ENCODE assay signal across 25 cellular contexts in the genomic region with DNA sequence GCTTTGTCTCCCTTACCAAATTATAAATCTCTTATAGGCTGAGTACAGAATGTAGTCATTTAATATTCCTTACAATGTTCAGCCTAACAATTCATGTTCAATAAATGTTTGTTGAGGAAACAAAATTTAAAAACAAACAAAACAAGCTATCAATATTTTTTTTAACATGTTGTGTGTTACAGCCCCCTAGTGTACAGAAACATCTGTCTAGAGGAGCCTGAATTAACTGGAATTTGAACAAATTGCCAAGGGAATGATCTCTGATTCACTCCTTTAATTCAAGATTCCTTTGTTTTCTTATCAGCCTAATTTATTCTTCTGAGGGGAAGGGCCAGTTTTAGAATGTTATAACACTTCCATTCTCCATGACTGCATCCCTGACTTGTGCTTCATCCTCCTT.
DNase-seq lines count a peak whose midpoint lies in the region; ATAC-seq and TF ChIP-seq lines count a peak whose summit lies in the region.
"Had no signal": no experiment of that assay in that cellular context is flagged by ENCODE, and none has a peak within 500 bp of the region (broad histone marks: within the 10 kb centered on the region; RNA-seq: fewer than 3 reads in every experiment).

No MANE protein-coding gene starts in this region.

- H3K9me3 Mint-ChIP-seq in CD14-positive monocyte, result peaks cover 0 to 1% (median 0%) of the 10 kb centered on the region in 7 donors
- no peaks in the 10 kb centered on the region for H3K9me3 Mint-ChIP-seq in activated CD4-positive, alpha-beta T cell treated with anti-CD3 and anti-CD28 coated beads, Interleukin-2, amount 10 ng/mL, durations not matched to agents 7 days and 5 days
- H3K9me3 Mint-ChIP-seq: CD4-positive, alpha-beta memory T cell had no signal

- H3F3A ChIP-seq in SK-N-SH (replicated peaks; ENCODE audit: insufficient read depth), result no peaks in the 10 kb centered on the region

- no peaks in the 10 kb centered on the region for H3K9me3 ChIP-seq in SK-N-SH
- H3K9me3 ChIP-seq: left ventricle myocardium inferior, MG63, spleen, stomach, transverse colon had no signal

- peak; percentile 18 for ATAC-seq in foreskin keratinocyte
- no peak for ATAC-seq in HG02763 (IDR thresholded peaks at IDR 0.05; ENCODE audit: unreplicated experiment)
- ATAC-seq: Panc1 had no signal

- in situ Hi-C loops in brain microvascular endothelial cell (cut with HindIII; ENCODE audit: low pct_ligation_motif_present, low sequenced_read_pairs), result no loop called here

- H3K27ac Mint-ChIP-seq in CD14-positive monocyte, result no peak overlapping the region
- H3K27ac Mint-ChIP-seq in activated CD4-positive, alpha-beta T cell treated with anti-CD3 and anti-CD28 coated beads, Interleukin-2, amount 10 ng/mL, durations not matched to agents 7 days and 5 days, result no peak overlapping the region
- H3K27ac Mint-ChIP-seq: CD4-positive, alpha-beta memory T cell had no signal

- H3K4me1 ChIP-seq in foreskin keratinocyte (peaks cover 5% of the 10 kb centered on the region), SK-N-SH (ENCODE audit: control insufficient read depth in 1 of 2, insufficient read depth in 2 of 2, low read depth in 1 of 2, low read length in 1 of 2) (no peaks in the 10 kb centered on the region)
- H3K4me1 ChIP-seq: left ventricle myocardium inferior, spleen, stomach, transverse colon had no signal

- no peak for TF ChIP-seq EP300 in SK-N-SH (IDR thresholded peaks at IDR 0.05; ENCODE audit: borderline replicate concordance in 1 of 2, low read depth in 1 of 2, low read length in 1 of 2)

- no peak overlapping the region for H3K4me2 ChIP-seq in SK-N-SH

- no peak for TF ChIP-seq RAD21 in SK-N-SH (IDR thresholded peaks at IDR 0.05; ENCODE audit: low read length)

- peaks cover 0 to 4% (median 0%) of the 10 kb centered on the region in 3 donors for H3K27me3 Mint-ChIP-seq in CD14-positive monocyte (ENCODE audit: low read depth in 3 of 3)
- no peaks in the 10 kb centered on the region for H3K27me3 Mint-ChIP-seq in activated CD4-positive, alpha-beta T cell treated with anti-CD3 and anti-CD28 coated beads, Interleukin-2, amount 10 ng/mL, durations not matched to agents 7 days and 5 days

- TF ChIP-seq CTCF in C4-2B (conservative IDR thresholded peaks at IDR 0.05) (peak; percentile 25), brain microvascular endothelial cell (IDR thresholded peaks at IDR 0.05; ENCODE audit: low read depth, low read length, missing control alignments) (peak; percentile 11), foreskin keratinocyte (conservative IDR thresholded peaks at IDR 0.05) (peak; percentile 69), SK-N-SH (IDR thresholded peaks at IDR 0.05) (no peak), CD14-positive monocyte (IDR thresholded peaks at IDR 0.05) (no peak)

- no peaks in the 10 kb centered on the region for H3K36me3 ChIP-seq in brain microvascular endothelial cell (replicated peaks)
- H3K36me3 ChIP-seq in SK-N-SH (replicated peaks in 1 of 2; ENCODE audit: control insufficient read depth in 1 of 2, insufficient read depth in 2 of 2, low read length in 1 of 2), result no peaks in the 10 kb centered on the region
- H3K36me3 ChIP-seq: left ventricle myocardium inferior, MG63, spleen, stomach, transverse colon had no signal

- no peaks in the 10 kb centered on the region for H3K27me3 ChIP-seq in brain microvascular endothelial cell (replicated peaks)
- H3K27me3 ChIP-seq in foreskin keratinocyte, result no peaks in the 10 kb centered on the region
- no peaks in the 10 kb centered on the region for H3K27me3 ChIP-seq in SK-N-SH (ENCODE audit: insufficient read depth)
- H3K27me3 ChIP-seq: spleen, stomach, transverse colon had no signal

- no peak overlapping the region for H3K4me3 Mint-ChIP-seq in CD14-positive monocyte
- H3K4me3 Mint-ChIP-seq in activated CD4-positive, alpha-beta T cell treated with anti-CD3 and anti-CD28 coated beads, Interleukin-2, amount 10 ng/mL, durations not matched to agents 7 days and 5 days, result no peak overlapping the region
- H3K4me3 Mint-ChIP-seq: CD4-positive, alpha-beta memory T cell had no signal

- no peak overlapping the region for H3K4me3 ChIP-seq in brain microvascular endothelial cell (ENCODE audit: low read depth, low read length)
- H3K4me3 ChIP-seq in SK-N-SH (ENCODE audit: low read depth in 2 of 2, low read length in 1 of 2), result no peak overlapping the region
- H3K4me3 ChIP-seq: left ventricle myocardium inferior, MG63, SK-N-MC, spleen, stomach, transverse colon had no signal

- DNase-seq in HPDE6-E6E7 (ENCODE audit: extremely low spot score) (peak; percentile 9), brain microvascular endothelial cell (no peak), foreskin keratinocyte (peak in 1 of 2 donors; percentile 19), SK-N-SH (no peak), CD14-positive monocyte (ENCODE audit: low spot score) (no peak)
- DNase-seq in activated CD4-positive, alpha-beta T cell treated with anti-CD3 and anti-CD28 coated beads, Interleukin-2, amount 10 ng/mL, durations not matched to agents 7 days and 5 days, result no peak
- DNase-seq: activated CD4-positive, CD25-positive, alpha-beta regulatory T cell; activated naive CD4-positive, alpha-beta T cell treated with anti-CD3 and anti-CD28 coated beads, Interleukin-2, amount 50 U/mL, for 16 hours; activated T-cell treated with anti-CD3 and anti-CD28 coated beads, Interleukin-2, amount 50 U/mL, for 48 hours; aorta; CD4-positive, alpha-beta memory T cell; DMS79 treated with DMSO at 0.1 percent for 48 hours; effector CD8-positive, alpha-beta T cell; left ventricle myocardium inferior; MG63; NCI-H146; NCI-H774; spleen; stomach; transverse colon had no signal

- H3K79me2 ChIP-seq in SK-N-SH (ENCODE audit: insufficient read depth), result no peaks in the 10 kb centered on the region

- no peaks in the 10 kb centered on the region for H4K20me1 ChIP-seq in SK-N-SH (ENCODE audit: insufficient read depth)

- POLR2A ChIA-PET in SK-N-SH (lab: Yijun Ruan, JAX), result no interaction called here
- POLR2A ChIA-PET in activated CD4-positive, alpha-beta T cell treated with anti-CD3 and anti-CD28 coated beads, Interleukin-2, amount 10 ng/mL, durations not matched to agents 7 days and 5 days (lab: Charles Lee), result no interaction called here

- no peaks in the 10 kb centered on the region for H3K9me2 ChIP-seq in SK-N-SH

- intact Hi-C loops in CD14-positive monocyte (cut with micrococcal nuclease), result no loop called here

- H3K27ac ChIP-seq in C4-2B (no peak overlapping the region), brain microvascular endothelial cell (no peak overlapping the region), foreskin keratinocyte (no peak overlapping the region), SK-N-SH (ENCODE audit: low read depth in 2 of 2, low read length in 1 of 2) (no peak overlapping the region)
- H3K27ac ChIP-seq: HL-60, left ventricle myocardium inferior, SK-N-MC, spleen, stomach, transverse colon had no signal

- H2AFZ ChIP-seq in SK-N-SH (ENCODE audit: low read depth), result no peak overlapping the region

- peaks cover 1% of the 10 kb centered on the region for H3K4me1 Mint-ChIP-seq in CD14-positive monocyte
- H3K4me1 Mint-ChIP-seq in activated CD4-positive, alpha-beta T cell treated with anti-CD3 and anti-CD28 coated beads, Interleukin-2, amount 10 ng/mL, durations not matched to agents 7 days and 5 days, result peaks cover 4% of the 10 kb centered on the region

- CTCF ChIA-PET in SK-N-SH (lab: Yijun Ruan, JAX), result no interaction called here
- CTCF ChIA-PET in activated CD4-positive, alpha-beta T cell treated with anti-CD3 and anti-CD28 coated beads, Interleukin-2, amount 10 ng/mL, durations not matched to agents 7 days and 5 days (lab: Charles Lee), result no interaction called here

- no peak overlapping the region for H3K9ac ChIP-seq in SK-N-SH

- H3K36me3 Mint-ChIP-seq in CD14-positive monocyte, result no peaks in the 10 kb centered on the region
- no peaks in the 10 kb centered on the region for H3K36me3 Mint-ChIP-seq in activated CD4-positive, alpha-beta T cell treated with anti-CD3 and anti-CD28 coated beads, Interleukin-2, amount 10 ng/mL, durations not matched to agents 7 days and 5 days (ENCODE audit: low read depth)
- H3K36me3 Mint-ChIP-seq: CD4-positive, alpha-beta memory T cell had no signal

TF ChIP-seq in SK-N-SH, 30 proteins besides CTCF, POLR2A, EP300 and RAD21 (continues in another document):
- TF ChIP-seq, protein P1, sequence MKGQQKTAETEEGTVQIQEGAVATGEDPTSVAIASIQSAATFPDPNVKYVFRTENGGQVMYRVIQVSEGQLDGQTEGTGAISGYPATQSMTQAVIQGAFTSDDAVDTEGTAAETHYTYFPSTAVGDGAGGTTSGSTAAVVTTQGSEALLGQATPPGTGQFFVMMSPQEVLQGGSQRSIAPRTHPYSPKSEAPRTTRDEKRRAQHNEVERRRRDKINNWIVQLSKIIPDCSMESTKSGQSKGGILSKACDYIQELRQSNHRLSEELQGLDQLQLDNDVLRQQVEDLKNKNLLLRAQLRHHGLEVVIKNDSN (IDR thresholded peaks at IDR 0.05; ENCODE audit: borderline replicate concordance, low read depth), result no peak
- TF ChIP-seq GATA2 (CRISPR knock-in tag; IDR thresholded peaks at IDR 0.05), result no peak
- TF ChIP-seq EZH2phosphoT487 (IDR thresholded peaks at IDR 0.05; ENCODE audit: borderline replicate concordance, low read depth), result no peak
- TF ChIP-seq JUND (IDR thresholded peaks at IDR 0.05), result no peak
- TF ChIP-seq, protein P2, sequence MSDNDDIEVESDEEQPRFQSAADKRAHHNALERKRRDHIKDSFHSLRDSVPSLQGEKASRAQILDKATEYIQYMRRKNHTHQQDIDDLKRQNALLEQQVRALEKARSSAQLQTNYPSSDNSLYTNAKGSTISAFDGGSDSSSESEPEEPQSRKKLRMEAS (IDR thresholded peaks at IDR 0.05; ENCODE audit: low read depth), result no peak
- no peak for TF ChIP-seq TCF12 (IDR thresholded peaks at IDR 0.05)
- TF ChIP-seq FOXM1 (IDR thresholded peaks at IDR 0.05; ENCODE audit: low read depth), result no peak
- TF ChIP-seq, protein P3, sequence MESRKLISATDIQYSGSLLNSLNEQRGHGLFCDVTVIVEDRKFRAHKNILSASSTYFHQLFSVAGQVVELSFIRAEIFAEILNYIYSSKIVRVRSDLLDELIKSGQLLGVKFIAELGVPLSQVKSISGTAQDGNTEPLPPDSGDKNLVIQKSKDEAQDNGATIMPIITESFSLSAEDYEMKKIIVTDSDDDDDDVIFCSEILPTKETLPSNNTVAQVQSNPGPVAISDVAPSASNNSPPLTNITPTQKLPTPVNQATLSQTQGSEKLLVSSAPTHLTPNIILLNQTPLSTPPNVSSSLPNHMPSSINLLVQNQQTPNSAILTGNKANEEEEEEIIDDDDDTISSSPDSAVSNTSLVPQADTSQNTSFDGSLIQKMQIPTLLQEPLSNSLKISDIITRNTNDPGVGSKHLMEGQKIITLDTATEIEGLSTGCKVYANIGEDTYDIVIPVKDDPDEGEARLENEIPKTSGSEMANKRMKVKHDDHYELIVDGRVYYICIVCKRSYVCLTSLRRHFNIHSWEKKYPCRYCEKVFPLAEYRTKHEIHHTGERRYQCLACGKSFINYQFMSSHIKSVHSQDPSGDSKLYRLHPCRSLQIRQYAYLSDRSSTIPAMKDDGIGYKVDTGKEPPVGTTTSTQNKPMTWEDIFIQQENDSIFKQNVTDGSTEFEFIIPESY (IDR thresholded peaks at IDR 0.05; ENCODE audit: borderline replicate concordance, low read depth), result no peak
- no peak for TF ChIP-seq CHD2 (IDR thresholded peaks at IDR 0.05; ENCODE audit: low read length, partially characterized antibody)
- no peak for TF ChIP-seq POLR2AphosphoS5 (IDR thresholded peaks at IDR 0.05; ENCODE audit: low read depth, low read length)

Comparison
In these comparisons a context has a peak if more than half of its experiments do, and no peak if none do; other contexts are left out.
1. CTCF ChIP-seq: peak in C4-2B (single experiment), brain microvascular endothelial cell (single experiment) and foreskin keratinocyte (single experiment); none in SK-N-SH (single experiment) and CD14-positive monocyte (single experiment).